Comparison of ENCODE assay signal across 1 cellular context in the genomic region with DNA sequence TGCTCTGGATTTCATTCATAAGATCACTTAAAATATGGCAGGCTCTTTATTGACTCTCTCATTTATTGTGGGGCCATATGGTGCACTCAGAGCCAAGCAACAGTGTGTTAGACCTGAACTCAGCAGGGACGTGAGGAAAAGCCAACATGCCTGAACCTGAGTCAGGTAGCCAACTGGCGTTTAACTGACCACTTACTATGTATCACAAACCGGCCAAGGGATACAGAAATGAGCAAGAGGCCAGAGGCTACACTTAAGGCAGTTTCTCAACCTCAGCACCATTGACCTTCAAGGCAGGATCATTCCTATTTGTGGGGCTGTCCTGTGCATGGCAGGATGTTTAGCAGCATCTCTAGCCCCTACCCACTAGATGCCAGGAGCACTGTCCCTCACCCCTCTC.
TF ChIP-seq lines count a peak whose summit lies in the region.

No MANE protein-coding gene starts in this region.

TF ChIP-seq in IMR-90, 13 proteins besides CTCF, POLR2A, EP300 and RAD21 (continued from another document):
- TF ChIP-seq, protein P1, sequence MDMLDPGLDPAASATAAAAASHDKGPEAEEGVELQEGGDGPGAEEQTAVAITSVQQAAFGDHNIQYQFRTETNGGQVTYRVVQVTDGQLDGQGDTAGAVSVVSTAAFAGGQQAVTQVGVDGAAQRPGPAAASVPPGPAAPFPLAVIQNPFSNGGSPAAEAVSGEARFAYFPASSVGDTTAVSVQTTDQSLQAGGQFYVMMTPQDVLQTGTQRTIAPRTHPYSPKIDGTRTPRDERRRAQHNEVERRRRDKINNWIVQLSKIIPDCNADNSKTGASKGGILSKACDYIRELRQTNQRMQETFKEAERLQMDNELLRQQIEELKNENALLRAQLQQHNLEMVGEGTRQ (IDR thresholded peaks at IDR 0.05; ENCODE audit: low read depth, low read length): no peak
- no peak for TF ChIP-seq BHLHE40 (IDR thresholded peaks at IDR 0.05; ENCODE audit: low read depth, low read length)
